ENCODE assay signal across 8 cellular contexts in genomic region chr11:2885017-2885675, GRCh38. TPM values are rescaled to one million over a fixed set of nuclear protein-coding genes. Genes with fewer than 3 reads are reported as not detected.
DNase-seq lines count a peak whose midpoint lies in the region; ATAC-seq, FAIRE-seq and TF ChIP-seq lines count a peak whose summit lies in the region.

No MANE protein-coding gene starts in this region.

- intact Hi-C loops in CD14-positive monocyte (cut with micrococcal nuclease) (loop anchor here in 1 of 2 donors (2.0 to 10.0 kb wide), 3 partner anchors 190 to 580 kb away; partner anchors contain the start of genes C11orf21, KCNQ1OT1 and TSPAN32), Panc1 (cut with micrococcal nuclease; ENCODE audit: unreplicated experiment) (loop anchor here (5.0 to 10.0 kb wide), 2 partner anchors 190 to 458 kb away; partner anchors contain the start of gene KCNQ1OT1)

- in situ Hi-C loops in Panc1 (cut with HindIII; ENCODE audit: low pct_unique_long_range_greater_than_20kb, low sequenced_read_pairs): no loop called here

- peaks cover 16% of the 10 kb centered on the region for H3K4me1 Mint-ChIP-seq in CD14-positive monocyte
- peaks cover 10% of the 10 kb centered on the region for H3K4me1 Mint-ChIP-seq in stimulated activated naive CD8-positive, alpha-beta T cell treated with anti-CD3 and anti-CD28 coated beads, Interleukin-15, Interleukin-2, amounts not matched to agents 100 ng/mL and 50 ng/mL, for 24 hours (ENCODE audit: low read depth)

- TF ChIP-seq POLR2A in GM12892 (IDR thresholded peaks at IDR 0.05; ENCODE audit: low read depth, low read length): no peak

- ATAC-seq in Panc1: peak; percentile 66

- H3K36me3 ChIP-seq in H7 (replicated peaks; ENCODE audit: control insufficient read depth, insufficient read depth, low read length): no peaks in the 10 kb centered on the region
- H3K36me3 ChIP-seq in Panc1 (ENCODE audit: control insufficient read depth, insufficient read depth, low read length): no peaks in the 10 kb centered on the region
- H3K36me3 ChIP-seq in SJCRH30: no peaks in the 10 kb centered on the region

- DNase-seq in CD14-positive monocyte (ENCODE audit: low spot score) (no peak), H7 (peak; percentile 94), Panc1 (ENCODE audit: low read depth, low spot score) (no peak), choroid plexus epithelial cell (ENCODE audit: low read depth) (peak; percentile 64), SJCRH30 (no peak), GM12892 (ENCODE audit: insufficient read length) (no peak)

- peaks cover 0 to 10% (median 2%) of the 10 kb centered on the region in 7 donors for H3K9me3 Mint-ChIP-seq in CD14-positive monocyte
- H3K9me3 Mint-ChIP-seq in stimulated activated naive CD8-positive, alpha-beta T cell treated with anti-CD3 and anti-CD28 coated beads, Interleukin-15, Interleukin-2, amounts not matched to agents 100 ng/mL and 50 ng/mL, for 24 hours: no peaks in the 10 kb centered on the region

- peaks cover 5% of the 10 kb centered on the region; the same call in 1 of the 2 replicates for H3K4me1 ChIP-seq in Panc1 (ENCODE audit: control insufficient read depth, insufficient read depth, low read length)
- peaks cover 2% of the 10 kb centered on the region; the same call in 1 of the 2 replicates for H3K4me1 ChIP-seq in SJCRH30

- peaks cover 0 to 11% of the 10 kb centered on the region in 2 donors for H3K36me3 Mint-ChIP-seq in CD14-positive monocyte
- no peaks in the 10 kb centered on the region for H3K36me3 Mint-ChIP-seq in stimulated activated naive CD8-positive, alpha-beta T cell treated with anti-CD3 and anti-CD28 coated beads, Interleukin-15, Interleukin-2, amounts not matched to agents 100 ng/mL and 50 ng/mL, for 24 hours (ENCODE audit: low read depth)

- H3K4me3 ChIP-seq in H7 (ENCODE audit: insufficient read depth, low read depth, low read length) (peak overlapping the region; percentile 70), Panc1 (ENCODE audit: low read depth in 2 of 2, low read length in 2 of 2) (peak overlapping the region; percentile 50 to 64), choroid plexus epithelial cell (ENCODE audit: low read depth, low read length) (peak overlapping the region; percentile 71), SJCRH30 (no peak overlapping the region)

- peak overlapping the region in 5 of 7 donors; percentile 24 to 82 (median 79) for H3K27ac Mint-ChIP-seq in CD14-positive monocyte
- no peak overlapping the region for H3K27ac Mint-ChIP-seq in stimulated activated naive CD8-positive, alpha-beta T cell treated with anti-CD3 and anti-CD28 coated beads, Interleukin-15, Interleukin-2, amounts not matched to agents 100 ng/mL and 50 ng/mL, for 24 hours

- H3K4me3 Mint-ChIP-seq in CD14-positive monocyte: peak overlapping the region; percentile 92 to 97
- H3K4me3 Mint-ChIP-seq in stimulated activated naive CD8-positive, alpha-beta T cell treated with anti-CD3 and anti-CD28 coated beads, Interleukin-15, Interleukin-2, amounts not matched to agents 100 ng/mL and 50 ng/mL, for 24 hours: peak overlapping the region; percentile 80

- H3K9me3 ChIP-seq in Panc1 (ENCODE audit: control insufficient read depth, insufficient read depth, low read depth, low read length) (no peaks in the 10 kb centered on the region), SJCRH30 (replicated peaks) (no peaks in the 10 kb centered on the region)

- no peak for FAIRE-seq in GM12892 (lab: Jason Lieb, UNC)

- peaks cover 40 to 65% (median 43%) of the 10 kb centered on the region in 3 donors for H3K27me3 Mint-ChIP-seq in CD14-positive monocyte (ENCODE audit: low read depth in 3 of 3)
- H3K27me3 Mint-ChIP-seq in stimulated activated naive CD8-positive, alpha-beta T cell treated with anti-CD3 and anti-CD28 coated beads, Interleukin-15, Interleukin-2, amounts not matched to agents 100 ng/mL and 50 ng/mL, for 24 hours: peaks cover 9% of the 10 kb centered on the region

- H3K27ac ChIP-seq in Panc1 (ENCODE audit: low read length) (no peak overlapping the region), layer of hippocampus (ENCODE audit: low read depth, low read length) (peak overlapping the region; percentile 82), SJCRH30 (no peak overlapping the region)

- peaks cover 46% of the 10 kb centered on the region for H3K27me3 ChIP-seq in H7 (ENCODE audit: control insufficient read depth, insufficient read depth, low read length)
- no peaks in the 10 kb centered on the region for H3K27me3 ChIP-seq in Panc1 (ENCODE audit: control insufficient read depth, insufficient read depth, low read length)
- H3K27me3 ChIP-seq in layer of hippocampus (ENCODE audit: control insufficient read depth, insufficient read depth, low read length): no peaks in the 10 kb centered on the region
- H3K27me3 ChIP-seq in SJCRH30: no peaks in the 10 kb centered on the region

- peak; percentile 52 for TF ChIP-seq CTCF in CD14-positive monocyte (IDR thresholded peaks at IDR 0.05)
- TF ChIP-seq CTCF in Panc1 (IDR thresholded peaks at IDR 0.05): peak; percentile 93
- TF ChIP-seq CTCF in choroid plexus epithelial cell (conservative IDR thresholded peaks at IDR 0.05; ENCODE audit: low read depth, low read length): no peak

- POLR2A ChIA-PET in Panc1 (lab: Charles Lee): no interaction called here

- CTCF ChIA-PET in Panc1 (lab: Charles Lee): interaction anchor here (0.6 to 2.7 kb wide), 2 partner anchors 32 to 353 kb away, joined by 4 to 21 read pairs; no protein-coding TSS in a partner anchor

- BruUV-seq in Panc1 (replicated peaks; lab: Mats Ljungman, UMichigan): no TSS peak

RNA-seq across cellular contexts. Expression of gene CDKN1C, which starts 0.4 kb away (rescaled TPM):
- polyA plus RNA-seq in CD14-positive monocyte: 1 to 10 TPM; 3.2 to 4.7 TPM
- total RNA-seq in H7 (2014; rRNA removed; shearing (Covaris generic)): 58.4 and 60.9 TPM in 2 replicates
- total RNA-seq in Panc1 (2021; ENCODE audit: unreplicated experiment): 4.6 TPM
- polyA plus RNA-seq in Panc1 (2012; ENCODE audit: insufficient read length): 10.9 TPM
- not detected in 2 replicates for total RNA-seq in SJCRH30 (2014; rRNA removed; shearing (Covaris generic))
- not detected for polyA plus RNA-seq in GM12892 (2012; ENCODE audit: missing spikeins)

RNA-seq across cellular contexts. Expression of gene PHLDA2, which starts 44.1 kb away (rescaled TPM):
- 1 to 10 TPM; 2.6 to 4.7 TPM for polyA plus RNA-seq in CD14-positive monocyte
- 5.1 and 13.1 TPM in 2 replicates for total RNA-seq in H7 (2014; rRNA removed; shearing (Covaris generic))
- total RNA-seq in Panc1 (2021; ENCODE audit: unreplicated experiment): 195 TPM
- polyA plus RNA-seq in Panc1 (2012; ENCODE audit: insufficient read length): 286 TPM
- not detected in 2 replicates for total RNA-seq in SJCRH30 (2014; rRNA removed; shearing (Covaris generic))
- not detected for polyA plus RNA-seq in GM12892 (2012; ENCODE audit: missing spikeins)

Comparison
In these comparisons a context has a peak if more than half of its experiments do, and no peak if none do; other contexts are left out.
1. DNase-seq: peak in H7 (single experiment) and choroid plexus epithelial cell (single experiment); none in CD14-positive monocyte (single experiment), Panc1 (single experiment), SJCRH30 (0 of 2) and GM12892 (single experiment).
2. RNA of gene CDKN1C, which starts 0.4 kb away (total RNA-seq): 58.4 to 60.9 TPM in H7; 4.6 TPM in Panc1 (single experiment) and not detected in SJCRH30; every median in the first group is over 10 times any median in the second.